ENCODE assay signal across 8 cellular contexts in genomic region chr17:82418001-82418986, GRCh38. TPM values are rescaled to one million over a fixed set of nuclear protein-coding genes. Genes with fewer than 3 reads are reported as not detected.
DNase-seq lines count a peak whose midpoint lies in the region; ATAC-seq and TF ChIP-seq lines count a peak whose summit lies in the region.

Gene HEXD (plus strand): TSS chr17:82418347. CDS start chr17:82419800, 1,453 bp downstream.
Gene OGFOD3 (minus strand): TSS chr17:82418586. CDS start chr17:82418485, 101 bp downstream.

- 0 out of 2 replicates have a peak within 1 kb of the TSS, but pooled peaks have one; percentile 76 for H2AFZ ChIP-seq in Loucy (ENCODE audit: low read length)
- peak within 1 kb of the TSS; percentile 53 for H2AFZ ChIP-seq in neuron (ENCODE audit: low read depth, low read length)

- H3K9ac ChIP-seq in Loucy (ENCODE audit: low read depth, low read length, poor library complexity, severe bottlenecking): peak within 1 kb of the TSS; percentile 84

- H3K27me3 ChIP-seq in H7 (ENCODE audit: control insufficient read depth, insufficient read depth, low read length) (no peaks in the 10 kb centered on the region; the same call in 1 of the 2 replicates), Loucy (ENCODE audit: insufficient read depth, low read length, poor library complexity, severe bottlenecking) (no peaks in the 10 kb centered on the region), SJCRH30 (no peaks in the 10 kb centered on the region), foreskin keratinocyte (no peaks in the 10 kb centered on the region), neuron (ENCODE audit: insufficient read depth, low read length) (no peaks in the 10 kb centered on the region)

- no peaks in the 10 kb centered on the region for H3K9me3 ChIP-seq in Loucy (ENCODE audit: insufficient read depth, low read depth, low read length)
- no peaks in the 10 kb centered on the region; the same call in 1 of the 2 replicates for H3K9me3 ChIP-seq in SJCRH30 (replicated peaks)
- H3K9me3 ChIP-seq in neuron (ENCODE audit: low read length): peaks cover 6% of the 10 kb centered on the region

- H4K20me1 ChIP-seq in Loucy (ENCODE audit: insufficient read depth, low read length, poor library complexity, severe bottlenecking): peaks cover 22% of the 10 kb centered on the region

- TF ChIP-seq CTCF in Loucy (conservative IDR thresholded peaks at IDR 0.05; ENCODE audit: low read length) (no peak), foreskin keratinocyte (conservative IDR thresholded peaks at IDR 0.05) (peak; percentile 15)

- H3K79me2 ChIP-seq in Loucy (ENCODE audit: insufficient read depth, low read length): peaks cover 20% of the 10 kb centered on the region; the same call in 1 of the 2 replicates

- H3K4me3 ChIP-seq in H7 (ENCODE audit: insufficient read depth, low read depth, low read length): peak within 1 kb of the TSS; percentile 73
- H3K4me3 ChIP-seq in Loucy (ENCODE audit: low read length, poor library complexity, severe bottlenecking): peak within 1 kb of the TSS; percentile 99
- H3K4me3 ChIP-seq in SJCRH30: peak within 1 kb of the TSS; percentile 100
- H3K4me3 ChIP-seq in neuron (ENCODE audit: low read length): peak within 1 kb of the TSS; percentile 84

- peak within 1 kb of the TSS; percentile 74; the same call in 1 of the 2 replicates for H3K27ac ChIP-seq in SJCRH30
- peak within 1 kb of the TSS; percentile 93 for H3K27ac ChIP-seq in foreskin keratinocyte

- in situ Hi-C loops in G401 (cut with HindIII; ENCODE audit: low sequenced_read_pairs): loop anchor here (5.0 to 10.0 kb wide), 2 partner anchors 56 to 73 kb away; no protein-coding TSS in a partner anchor

- DNase-seq in G401 (ENCODE audit: low spot score) (peak; percentile 85), H7 (peak; percentile 100), SJCRH30 (peak; percentile 89 to 96), activated gamma-delta T cell treated with Interleukin-2 at 50 U/mL for 16 hours (peak; percentile 80), foreskin keratinocyte (peak; percentile 58 to 79), stromal cell of bone marrow (ENCODE audit: low read depth) (peak; percentile 65)

- H3F3A ChIP-seq in Loucy (ENCODE audit: low read depth): no peaks in the 10 kb centered on the region

- H3K4me2 ChIP-seq in Loucy (ENCODE audit: low read depth, low read length, poor library complexity, severe bottlenecking): peak within 1 kb of the TSS; percentile 93

- H3K36me3 ChIP-seq in H7 (replicated peaks; ENCODE audit: control insufficient read depth, insufficient read depth, low read length): 0 out of 2 replicates have a peak, but pooled peaks cover 3% of the 10 kb centered on the region
- no peaks in the 10 kb centered on the region for H3K36me3 ChIP-seq in Loucy (ENCODE audit: insufficient read depth, low read length)
- H3K36me3 ChIP-seq in SJCRH30: peaks cover 4% of the 10 kb centered on the region; the same call in 1 of the 2 replicates
- peaks cover 11% of the 10 kb centered on the region for H3K36me3 ChIP-seq in neuron (ENCODE audit: insufficient read depth, low read length)

- ATAC-seq in foreskin keratinocyte: peak; percentile 83

- H3K4me1 ChIP-seq in Loucy (ENCODE audit: insufficient read depth, low read length, poor library complexity, severe bottlenecking): peaks cover 14% of the 10 kb centered on the region
- H3K4me1 ChIP-seq in SJCRH30: peaks cover 9% of the 10 kb centered on the region
- H3K4me1 ChIP-seq in foreskin keratinocyte: no peaks in the 10 kb centered on the region
- peaks cover 19% of the 10 kb centered on the region for H3K4me1 ChIP-seq in neuron (ENCODE audit: insufficient read depth, low read length)

- no peaks in the 10 kb centered on the region for H3K9me2 ChIP-seq in Loucy (replicated peaks; ENCODE audit: low read depth, low read length)

RNA-seq across cellular contexts. Expression of gene HEXD, which starts in this region (rescaled TPM):
- total RNA-seq in G401 (2014; rRNA removed; shearing (Covaris generic)): 27.4 and 45.3 TPM in 2 replicates
- 16.6 and 24.6 TPM in 2 replicates for total RNA-seq in H7 (2014; rRNA removed; shearing (Covaris generic))
- 8.9 and 14.2 TPM in 2 replicates for total RNA-seq in SJCRH30 (2014; rRNA removed; shearing (Covaris generic))
- total RNA-seq in foreskin keratinocyte: 9.6 and 10.4 TPM in 2 replicates
- polyA plus RNA-seq in foreskin keratinocyte: 10.2 and 10.9 TPM in 2 replicates

RNA-seq across cellular contexts. Expression of gene OGFOD3, which starts in this region (rescaled TPM):
- total RNA-seq in G401 (2014; rRNA removed; shearing (Covaris generic)): 24.7 and 65.0 TPM in 2 replicates
- total RNA-seq in H7 (2014; rRNA removed; shearing (Covaris generic)): 26.2 and 28.6 TPM in 2 replicates
- total RNA-seq in SJCRH30 (2014; rRNA removed; shearing (Covaris generic)): 142 and 144 TPM in 2 replicates
- 19.4 and 20.7 TPM in 2 replicates for total RNA-seq in foreskin keratinocyte
- 23.4 and 25.1 TPM in 2 replicates for polyA plus RNA-seq in foreskin keratinocyte

Comparison
In these comparisons a context has a peak if more than half of its experiments do, and no peak if none do; other contexts are left out.
1. Peak in every context shown above with its lines: DNase-seq, ATAC-seq, H3K4me3 ChIP-seq and H3K27ac ChIP-seq.